1 cellular context compared by ENCODE assay signal in genomic region chr6:153002613-153003293, GRCh38.
A peak's percentile ranks its signal among the peaks of the same experiment; 100 is the strongest.
TF ChIP-seq lines count a peak whose summit lies in the region.

TSS of gene MTRF1L (minus strand) at chr6:153002709. CDS start at chr6:153002685, 24 bp downstream.

TF ChIP-seq in HepG2, 621 proteins besides CTCF, POLR2A, EP300 and RAD21 (continued from another document and continues in another):
- no peak for TF ChIP-seq MLXIP (CRISPR knock-in tag; IDR thresholded peaks at IDR 0.05; ENCODE audit: borderline replicate concordance)
- no peak for TF ChIP-seq AFF4 (CRISPR knock-in tag; IDR thresholded peaks at IDR 0.05)
- no peak for TF ChIP-seq GLMP (CRISPR knock-in tag; IDR thresholded peaks at IDR 0.05; ENCODE audit: borderline replicate concordance)
- peak in 1 of 2 experiments; percentile 38; a peak in 1 of 4 replicates for TF ChIP-seq ATF4 (CRISPR knock-in tag; IDR thresholded peaks at IDR 0.05)
- TF ChIP-seq YY1 (IDR thresholded peaks at IDR 0.05; ENCODE audit: insufficient read depth, insufficient replicate concordance, low read depth, low read length): no peak
- no peak for TF ChIP-seq SMC3 (IDR thresholded peaks at IDR 0.05; ENCODE audit: low read length)
- no peak for TF ChIP-seq ZNF251 (CRISPR knock-in tag; IDR thresholded peaks at IDR 0.05)
- no peak for TF ChIP-seq ZNF672 (CRISPR knock-in tag; IDR thresholded peaks at IDR 0.05)
- no peak for TF ChIP-seq IKZF4 (CRISPR knock-in tag; IDR thresholded peaks at IDR 0.05; ENCODE audit: borderline replicate concordance, low read depth, not compliant biosample characterization)
- peak; percentile 95 for TF ChIP-seq GABPB1 (CRISPR knock-in tag; IDR thresholded peaks at IDR 0.05)
- peak; percentile 85 for TF ChIP-seq SRF (IDR thresholded peaks at IDR 0.05; ENCODE audit: low read depth, low read length)
- peak; percentile 89 for TF ChIP-seq RBFOX2 (IDR thresholded peaks at IDR 0.05; ENCODE audit: low read depth, low read length)
- peak; percentile 78 for TF ChIP-seq AGO2 (optimal IDR thresholded peaks at IDR 0.05; ENCODE audit: low read depth, low read length)
- TF ChIP-seq KMT2B (CRISPR knock-in tag; IDR thresholded peaks at IDR 0.05): peak; percentile 84
- TF ChIP-seq ZSCAN9 (CRISPR knock-in tag; IDR thresholded peaks at IDR 0.05; ENCODE audit: borderline replicate concordance): no peak; the same call in 1 of the 2 replicates
- no peak for TF ChIP-seq BRF2 (CRISPR knock-in tag; IDR thresholded peaks at IDR 0.05)
- TF ChIP-seq ZNF775 (CRISPR knock-in tag; IDR thresholded peaks at IDR 0.05; ENCODE audit: borderline replicate concordance): no peak
- TF ChIP-seq POGK (CRISPR knock-in tag; conservative IDR thresholded peaks at IDR 0.05): no peak
- TF ChIP-seq MAX (IDR thresholded peaks at IDR 0.05): peak; percentile 68
- TF ChIP-seq ZNF619 (CRISPR knock-in tag; IDR thresholded peaks at IDR 0.05): 0 out of 2 replicates have a peak, but pooled peaks have one; percentile 3
- TF ChIP-seq KLF11 (CRISPR knock-in tag; IDR thresholded peaks at IDR 0.05): peak; percentile 87
- peak; percentile 53 for TF ChIP-seq ZNF138 (CRISPR knock-in tag; IDR thresholded peaks at IDR 0.05; ENCODE audit: low read depth)
- peak; percentile 81; the same call in 1 of the 2 replicates for TF ChIP-seq ZNF354B (CRISPR knock-in tag; IDR thresholded peaks at IDR 0.05)
- peak; percentile 59 for TF ChIP-seq MED1 (CRISPR knock-in tag; IDR thresholded peaks at IDR 0.05)
- peak; percentile 87 for TF ChIP-seq ZGPAT (CRISPR knock-in tag; IDR thresholded peaks at IDR 0.05)
- peak; percentile 88 for TF ChIP-seq ZFP91 (CRISPR knock-in tag; IDR thresholded peaks at IDR 0.05; ENCODE audit: borderline replicate concordance)
- TF ChIP-seq ZNF33A (CRISPR knock-in tag; IDR thresholded peaks at IDR 0.05; ENCODE audit: borderline replicate concordance): no peak
- TF ChIP-seq MAFF (IDR thresholded peaks at IDR 0.05; ENCODE audit: low read depth, low read length): no peak
- TF ChIP-seq ZNF121 (CRISPR knock-in tag; IDR thresholded peaks at IDR 0.05): no peak
- peak; percentile 77 for TF ChIP-seq HDAC2 (CRISPR knock-in tag; IDR thresholded peaks at IDR 0.05)
- 0 out of 2 replicates have a peak, but pooled peaks have one; percentile 51 for TF ChIP-seq THYN1 (CRISPR knock-in tag; IDR thresholded peaks at IDR 0.05; ENCODE audit: borderline replicate concordance, low read depth)
- TF ChIP-seq TFE3 (CRISPR knock-in tag; IDR thresholded peaks at IDR 0.05): peak; percentile 41; the same call in 1 of the 2 replicates
- TF ChIP-seq ETS1 (CRISPR knock-in tag; IDR thresholded peaks at IDR 0.05): no peak
- peak; percentile 90 for TF ChIP-seq RARA (CRISPR knock-in tag; IDR thresholded peaks at IDR 0.05)
- TF ChIP-seq ZNF543 (CRISPR knock-in tag; IDR thresholded peaks at IDR 0.05): no peak
- 0 out of 2 replicates have a peak, but pooled peaks have one; percentile 47 for TF ChIP-seq CAMTA2 (CRISPR knock-in tag; IDR thresholded peaks at IDR 0.05; ENCODE audit: borderline replicate concordance)
- 0 out of 2 replicates have a peak, but pooled peaks have one; percentile 46 for TF ChIP-seq BRD4 (CRISPR knock-in tag; IDR thresholded peaks at IDR 0.05)
- TF ChIP-seq ZNF17 (CRISPR knock-in tag; IDR thresholded peaks at IDR 0.05): no peak
- TF ChIP-seq NKX3-1 (CRISPR knock-in tag; IDR thresholded peaks at IDR 0.05): no peak
- no peak for TF ChIP-seq HNRNPUL1 (IDR thresholded peaks at IDR 0.05; ENCODE audit: low read depth, low read length)
- TF ChIP-seq TFDP2 (CRISPR knock-in tag; IDR thresholded peaks at IDR 0.05): peak; percentile 84
- peak; percentile 54; the same call in 1 of the 2 replicates for TF ChIP-seq ONECUT2 (CRISPR knock-in tag; IDR thresholded peaks at IDR 0.05)
- TF ChIP-seq SOX5 (CRISPR knock-in tag; IDR thresholded peaks at IDR 0.05; ENCODE audit: borderline replicate concordance): peak; percentile 37; the same call in 1 of the 2 replicates
